8 cellular contexts compared by ENCODE assay signal in genomic region chr10:110802551-110803238, GRCh38.
A peak's percentile ranks its signal among the peaks of the same experiment; 100 is the strongest.
DNase-seq lines count a peak whose midpoint lies in the region; TF ChIP-seq lines count a peak whose summit lies in the region.

No MANE protein-coding gene starts in this region.

- H3K36me3 Mint-ChIP-seq in HFFc6 (ENCODE audit: low read depth) = no peaks in the 10 kb centered on the region
- H3K36me3 Mint-ChIP-seq in T-helper 2 cell treated with Interferon-gamma antibody and Interleukin-4, amounts not matched to agents 5 μg/mL and 100 μg/mL, for 36 hours (ENCODE audit: low read depth) = no peaks in the 10 kb centered on the region

- H3K27ac Mint-ChIP-seq in HFFc6 = peak overlapping the region; percentile 27; the same call in 1 of the 2 replicates
- H3K27ac Mint-ChIP-seq in T-helper 2 cell treated with Interferon-gamma antibody and Interleukin-4, amounts not matched to agents 5 μg/mL and 100 μg/mL, for 36 hours = peak overlapping the region; percentile 83

- peak overlapping the region; percentile 34 for H3K27ac ChIP-seq in effector memory CD4-positive, alpha-beta T cell (ENCODE audit: insufficient read depth, low read length, poor library complexity, severe bottlenecking)
- H3K27ac ChIP-seq in uterus = peak overlapping the region; percentile 6 to 12

- H3K9me3 ChIP-seq in effector memory CD4-positive, alpha-beta T cell (ENCODE audit: control insufficient read depth, low read length) = no peaks in the 10 kb centered on the region
- no peaks in the 10 kb centered on the region for H3K9me3 ChIP-seq in uterus

- no peaks in the 10 kb centered on the region for H3K36me3 ChIP-seq in effector memory CD4-positive, alpha-beta T cell (ENCODE audit: control insufficient read depth, insufficient read depth, low read length)
- H3K36me3 ChIP-seq in uterus = no peaks in the 10 kb centered on the region

- H3K4me1 Mint-ChIP-seq in HFFc6 (ENCODE audit: low read depth) = peaks cover 24% of the 10 kb centered on the region
- H3K4me1 Mint-ChIP-seq in T-helper 2 cell treated with Interferon-gamma antibody and Interleukin-4, amounts not matched to agents 5 μg/mL and 100 μg/mL, for 36 hours (ENCODE audit: low read depth) = peaks cover 45% of the 10 kb centered on the region

- no peaks in the 10 kb centered on the region for H3K9me3 Mint-ChIP-seq in HFFc6
- H3K9me3 Mint-ChIP-seq in T-helper 2 cell treated with Interferon-gamma antibody and Interleukin-4, amounts not matched to agents 5 μg/mL and 100 μg/mL, for 36 hours = no peaks in the 10 kb centered on the region

- H3K4me3 Mint-ChIP-seq in HFFc6 = peak overlapping the region; percentile 23; the same call in 1 of the 2 replicates
- peak overlapping the region; percentile 62 for H3K4me3 Mint-ChIP-seq in T-helper 2 cell treated with Interferon-gamma antibody and Interleukin-4, amounts not matched to agents 5 μg/mL and 100 μg/mL, for 36 hours

- H3K27me3 Mint-ChIP-seq in HFFc6 (ENCODE audit: insufficient read depth) = peaks cover 29% of the 10 kb centered on the region
- no peaks in the 10 kb centered on the region for H3K27me3 Mint-ChIP-seq in T-helper 2 cell treated with Interferon-gamma antibody and Interleukin-4, amounts not matched to agents 5 μg/mL and 100 μg/mL, for 36 hours (ENCODE audit: low read depth)

- H3K4me1 ChIP-seq in effector memory CD4-positive, alpha-beta T cell (ENCODE audit: control insufficient read depth, insufficient read depth, low read length, poor library complexity, severe bottlenecking) = peaks cover 26% of the 10 kb centered on the region
- no peaks in the 10 kb centered on the region for H3K4me1 ChIP-seq in uterus

- no peak overlapping the region for H3K4me3 ChIP-seq in effector memory CD4-positive, alpha-beta T cell (ENCODE audit: insufficient read depth, low read depth, low read length, poor library complexity, severe bottlenecking)
- H3K4me3 ChIP-seq in uterus = no peak overlapping the region

- no peak for TF ChIP-seq POLR2A in uterus (IDR thresholded peaks at IDR 0.05)

- no peaks in the 10 kb centered on the region for H3K27me3 ChIP-seq in effector memory CD4-positive, alpha-beta T cell (replicated peaks; ENCODE audit: control insufficient read depth, insufficient read depth, low read length, poor library complexity, severe bottlenecking)
- H3K27me3 ChIP-seq in uterus = no peaks in the 10 kb centered on the region

- intact Hi-C loops in uterus (cut with DNase I; ENCODE audit: low total_unique reads) = loop anchor here (5.0 kb wide), 1 partner anchor 90 kb away; no protein-coding TSS in a partner anchor

- no peak for TF ChIP-seq CTCF in HFFc6 (IDR thresholded peaks at IDR 0.05)
- no peak for TF ChIP-seq CTCF in uterus (IDR thresholded peaks at IDR 0.05)

- DNase-seq in activated T-cell treated with anti-CD3 and anti-CD28 coated beads for 1 hour (ENCODE audit: low read depth) (peak; percentile 17), HFFc6 (peak; percentile 41), NCI-H1092 treated with DMSO at 0.1 percent for 48 hours (lab: John Stamatoyannopoulos, UW) (peak; percentile 89), midbrain (lab: John Stamatoyannopoulos, UW) (peak; percentile 67), uterus (peak; percentile 46 to 72)
- no peak for DNase-seq in activated T-cell treated with anti-CD3 and anti-CD28 coated beads, Interleukin-2, amount 50 U/mL, for 48 hours
- peak; percentile 33 for DNase-seq in T-helper 2 cell treated with Interferon-gamma antibody and Interleukin-4, amounts not matched to agents 5 μg/mL and 100 μg/mL, for 36 hours (ENCODE audit: low spot score)
- DNase-seq in effector memory CD4-positive, alpha-beta T cell = peak in 2 of 3 donors; percentile 19 to 47

Comparison
In these comparisons a context has a peak if more than half of its experiments do, and no peak if none do; other contexts are left out.
1. DNase-seq: peak in activated T-cell treated with anti-CD3 and anti-CD28 coated beads for 1 hour (single experiment), HFFc6 (single experiment), NCI-H1092 treated with DMSO at 0.1 percent for 48 hours (single experiment), T-helper 2 cell treated with Interferon-gamma antibody and Interleukin-4, amounts not matched to agents 5 μg/mL and 100 μg/mL, for 36 hours (single experiment), effector memory CD4-positive, alpha-beta T cell (2 of 3), midbrain (single experiment) and uterus (2 of 2); none in activated T-cell treated with anti-CD3 and anti-CD28 coated beads, Interleukin-2, amount 50 U/mL, for 48 hours (0 of 2).